1 cellular context compared by ENCODE assay signal in the genomic region with DNA sequence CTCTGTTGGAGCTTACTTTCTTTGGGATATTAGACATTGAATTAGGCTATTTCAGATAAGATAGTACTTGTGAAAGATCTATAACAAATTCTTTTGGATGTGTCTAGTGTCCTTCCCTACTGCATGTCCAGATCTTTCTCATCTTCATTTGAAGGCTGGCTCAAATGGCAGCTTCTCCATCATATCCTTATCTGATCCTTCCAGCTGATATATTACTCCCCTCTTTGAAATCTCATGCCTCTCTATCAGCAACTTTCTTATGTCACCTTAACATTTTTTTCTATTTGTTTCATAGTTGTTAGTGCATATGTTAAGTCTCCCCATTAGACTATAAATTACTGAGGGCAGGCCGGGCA.
TF ChIP-seq lines count a peak whose summit lies in the region.

No MANE protein-coding gene starts in this region.

TF ChIP-seq in GM12878, 131 proteins besides CTCF, POLR2A, EP300 and RAD21:
- TF ChIP-seq POU2F2 (IDR thresholded peaks at IDR 0.05; ENCODE audit: borderline replicate concordance, low read depth, low read length) (no peak), POLR2AphosphoS5 (IDR thresholded peaks at IDR 0.05; ENCODE audit: low read length) (no peak), MTA2 (IDR thresholded peaks at IDR 0.05; ENCODE audit: low read depth) (no peak), FOXK2 (IDR thresholded peaks at IDR 0.05) (no peak)
- TF ChIP-seq, protein P1, sequence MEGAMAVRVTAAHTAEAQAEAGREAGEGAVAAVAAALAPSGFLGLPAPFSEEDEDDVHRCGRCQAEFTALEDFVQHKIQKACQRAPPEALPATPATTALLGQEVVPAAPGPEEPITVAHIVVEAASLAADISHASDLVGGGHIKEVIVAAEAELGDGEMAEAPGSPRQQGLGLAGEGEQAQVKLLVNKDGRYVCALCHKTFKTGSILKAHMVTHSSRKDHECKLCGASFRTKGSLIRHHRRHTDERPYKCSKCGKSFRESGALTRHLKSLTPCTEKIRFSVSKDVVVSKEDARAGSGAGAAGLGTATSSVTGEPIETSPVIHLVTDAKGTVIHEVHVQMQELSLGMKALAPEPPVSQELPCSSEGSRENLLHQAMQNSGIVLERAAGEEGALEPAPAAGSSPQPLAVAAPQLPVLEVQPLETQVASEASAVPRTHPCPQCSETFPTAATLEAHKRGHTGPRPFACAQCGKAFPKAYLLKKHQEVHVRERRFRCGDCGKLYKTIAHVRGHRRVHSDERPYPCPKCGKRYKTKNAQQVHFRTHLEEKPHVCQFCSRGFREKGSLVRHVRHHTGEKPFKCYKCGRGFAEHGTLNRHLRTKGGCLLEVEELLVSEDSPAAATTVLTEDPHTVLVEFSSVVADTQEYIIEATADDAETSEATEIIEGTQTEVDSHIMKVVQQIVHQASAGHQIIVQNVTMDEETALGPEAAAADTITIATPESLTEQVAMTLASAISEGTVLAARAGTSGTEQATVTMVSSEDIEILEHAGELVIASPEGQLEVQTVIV (IDR thresholded peaks at IDR 0.05; ENCODE audit: borderline replicate concordance, partially characterized antibody): no peak
